In the genomic region with DNA sequence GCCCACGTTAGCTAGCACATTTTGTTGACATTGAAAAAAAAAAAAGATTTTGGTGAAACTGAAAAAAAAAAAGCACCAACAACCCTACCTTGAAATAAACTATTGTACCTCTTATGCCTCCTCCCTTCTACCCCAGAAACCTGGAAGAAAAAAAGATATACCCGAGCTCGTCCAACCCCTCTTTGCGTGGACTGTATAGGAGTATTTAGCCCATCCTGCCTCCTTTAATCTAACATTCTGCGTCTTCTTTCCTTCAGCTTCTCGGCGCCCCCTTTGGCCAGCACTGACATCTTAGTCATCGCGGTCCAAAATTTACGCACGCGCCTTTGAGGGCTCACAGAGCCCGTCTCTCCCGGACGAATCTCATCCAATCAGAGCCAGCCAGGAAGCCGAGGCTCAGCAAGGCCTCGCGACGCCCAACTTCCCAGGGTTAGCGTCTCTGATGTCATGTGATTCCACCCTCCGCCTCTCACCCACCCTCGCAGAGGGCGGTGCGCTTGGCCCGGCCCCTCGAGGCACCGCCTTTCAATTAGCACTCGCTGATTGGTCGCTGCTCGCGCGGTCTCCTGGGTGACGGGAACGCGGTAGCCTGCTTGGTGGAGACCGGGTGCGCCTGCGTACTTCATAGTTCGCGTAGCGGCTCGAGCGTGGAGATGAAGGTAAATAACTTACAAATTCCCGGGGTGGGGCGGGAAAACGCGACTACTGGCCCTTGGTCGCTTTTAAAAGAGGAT, we compare ENCODE assay signal across 8 cellular contexts. TPM values are rescaled to one million over a fixed set of nuclear protein-coding genes. Genes with fewer than 3 reads are reported as not detected.
DNase-seq lines count a peak whose midpoint lies in the region; ATAC-seq and TF ChIP-seq lines count a peak whose summit lies in the region.

A gene (plus strand): TSS at position 625 of the 734 bp plus-strand sequence. CDS start 29 bp downstream, at position 654.

- H3K4me3 ChIP-seq in OCI-LY7 (ENCODE audit: low read depth, low read length, poor library complexity, severe bottlenecking), result peak within 1 kb of the TSS; percentile 83
- peak within 1 kb of the TSS; percentile 48 for H3K4me3 ChIP-seq in mucosa of descending colon

- no peaks in the 10 kb centered on the region for H3K9me2 ChIP-seq in OCI-LY7 (ENCODE audit: insufficient read depth, low read length)

- ATAC-seq in GM21526 (IDR thresholded peaks at IDR 0.05; ENCODE audit: low FRiP score, unreplicated experiment), result peak; percentile 98
- ATAC-seq in mucosa of descending colon, result peak; percentile 100

- H3K36me3 ChIP-seq in OCI-LY7 (ENCODE audit: insufficient read depth, low read length), result peaks cover 7% of the 10 kb centered on the region; the same call in 1 of the 2 replicates
- no peaks in the 10 kb centered on the region for H3K36me3 ChIP-seq in mucosa of descending colon (ENCODE audit: low read depth)

- peaks cover 17% of the 10 kb centered on the region for H3K4me1 ChIP-seq in OCI-LY7 (ENCODE audit: insufficient read depth, low read length, poor library complexity, severe bottlenecking)
- peaks cover 13% of the 10 kb centered on the region for H3K4me1 ChIP-seq in mucosa of descending colon (ENCODE audit: low read depth)

- CTCF ChIA-PET in OCI-LY7 (lab: Charles Lee; ENCODE audit: unreplicated experiment), result interaction anchor here (0.5 to 1.1 kb wide), 5 partner anchors 10 to 457 kb away, joined by 3 to 5 read pairs (median 3); no protein-coding TSS in a partner anchor

- intact Hi-C loops in OCI-LY7 (cut with micrococcal nuclease; ENCODE audit: unreplicated experiment), result loop anchor here (1.0 to 5.0 kb wide), 5 partner anchors 16 to 280 kb away; a partner anchor contains a TSS
- intact Hi-C loops in mucosa of descending colon (cut with DNase I, micrococcal nuclease), result no loop called here

- H3K79me2 ChIP-seq in OCI-LY7 (ENCODE audit: insufficient read depth, low read depth, low read length), result no peaks in the 10 kb centered on the region; the same call in 1 of the 2 replicates

- peak within 1 kb of the TSS; percentile 55 for H3K27ac ChIP-seq in OCI-LY7 (ENCODE audit: low read depth, low read length, poor library complexity, severe bottlenecking)
- no peak within 1 kb of the TSS for H3K27ac ChIP-seq in epithelial cell of prostate

- POLR2A ChIA-PET in OCI-LY7 (lab: Charles Lee), result interaction anchor here (0.5 to 7.0 kb wide), 23 partner anchors 10 to 995 kb away, joined by 3 to 69 read pairs (median 4); a partner anchor contains a TSS

- no TSS peak for BruUV-seq in OCI-LY7 (replicated peaks; lab: Mats Ljungman, UMichigan)

- no peaks in the 10 kb centered on the region for H4K20me1 ChIP-seq in OCI-LY7 (ENCODE audit: insufficient read depth, low read length)

- TF ChIP-seq CTCF in OCI-LY7 (conservative IDR thresholded peaks at IDR 0.05; ENCODE audit: low read length), result peak; percentile 81
- no peak for TF ChIP-seq CTCF in mucosa of descending colon (IDR thresholded peaks at IDR 0.05)

- DNase-seq in DMS114 treated with DMSO at 0.1 percent for 48 hours (lab: John Stamatoyannopoulos, UW; ENCODE audit: unreplicated experiment), result peak; percentile 94
- DNase-seq in HuH-7.5 (ENCODE audit: low spot score), result peak; percentile 87
- peak; percentile 100 for DNase-seq in OCI-LY7 (ENCODE audit: low spot score)
- peak; percentile 98 for DNase-seq in activated T-cell treated with anti-CD3 and anti-CD28 coated beads for 24 hours (ENCODE audit: low read depth)
- peak; percentile 96 for DNase-seq in epithelial cell of prostate (ENCODE audit: low read depth, low spot score)
- peak; percentile 98 to 99 (median 99) for DNase-seq in mucosa of descending colon
- DNase-seq in stimulated activated CD8-positive, alpha-beta memory T cell treated with anti-CD3 and anti-CD28 coated beads, Interleukin-4, amount 100 ng/mL, for 24 hours (ENCODE audit: low read depth), result peak; percentile 97

- peak within 1 kb of the TSS; percentile 83 for H3K4me2 ChIP-seq in OCI-LY7 (ENCODE audit: low read length)

- peak within 1 kb of the TSS; percentile 81 for H2AFZ ChIP-seq in OCI-LY7 (ENCODE audit: low read length)

- H3K9me3 ChIP-seq in OCI-LY7 (ENCODE audit: low read length) (no peaks in the 10 kb centered on the region), mucosa of descending colon (no peaks in the 10 kb centered on the region)

RNA-seq across cellular contexts. Expression of the gene that starts here (rescaled TPM):
- total RNA-seq in OCI-LY7 (2014; rRNA removed; shearing (Covaris generic)), result 40.5 and 41.2 TPM in 2 replicates
- total RNA-seq in OCI-LY7 (2022) (47.5 and 51.0 TPM in 2 replicates), mucosa of descending colon (10 to 100 TPM in 2 of 3 donors, 1 to 10 TPM in 1; 6.7 to 29.5 (median 12.0) TPM)
